ENCODE assay signal across 14 cellular contexts in the genomic region with DNA sequence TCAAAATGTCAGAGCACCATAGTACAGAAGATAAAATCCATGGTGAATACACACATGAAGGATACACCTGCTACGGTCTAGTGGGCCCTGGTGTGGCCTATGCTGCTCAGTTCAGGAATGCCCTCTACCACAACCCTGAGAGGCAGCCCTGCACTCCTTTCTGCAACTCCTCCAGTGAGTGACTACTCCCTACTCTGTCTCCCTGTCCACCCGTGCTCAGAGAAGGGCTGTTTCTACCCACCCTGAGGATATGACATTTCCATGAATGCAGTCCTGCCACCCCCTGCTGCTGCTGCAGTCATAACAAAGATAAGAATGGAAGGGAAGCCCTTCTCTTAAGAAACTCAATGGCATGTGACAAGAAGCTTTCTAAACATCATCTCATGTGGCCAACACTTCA.
"Had no signal": no experiment of that assay in that cellular context is flagged by ENCODE, and none has a peak within 500 bp of the region (broad histone marks: within the 10 kb centered on the region; RNA-seq: fewer than 3 reads in every experiment).

No MANE protein-coding gene starts in this region.

- H3K36me3 ChIP-seq: heart left ventricle, neutrophil, transverse colon had no signal

- H3K27me3 Mint-ChIP-seq: stimulated activated naive CD8-positive, alpha-beta T cell treated with anti-CD3 and anti-CD28 coated beads, Interleukin-15, Interleukin-2, amounts not matched to agents 100 ng/mL and 50 ng/mL, for 24 hours had no signal

- H3K4me1 ChIP-seq: heart left ventricle, testis, transverse colon had no signal

- H3K4me3 ChIP-seq: coronary artery, heart left ventricle, testis, transverse colon had no signal

- DNase-seq: effector CD4-positive, alpha-beta T cell; heart left ventricle; hippocampal formation; kidney glomerular epithelial cell; naive thymus-derived CD4-positive, alpha-beta T cell; right cardiac atrium; small intestine; stimulated activated CD4-positive, alpha-beta T cell treated with anti-CD3 and anti-CD28 coated beads, Interleukin-12 subunit alpha, Interleukin-12 subunit beta, amount 100 ng/mL, for 4 hours; testis; transverse colon had no signal

- H3K9me3 ChIP-seq: neutrophil, testis, transverse colon had no signal

- H3K9me3 Mint-ChIP-seq: stimulated activated naive CD8-positive, alpha-beta T cell treated with anti-CD3 and anti-CD28 coated beads, Interleukin-15, Interleukin-2, amounts not matched to agents 100 ng/mL and 50 ng/mL, for 24 hours had no signal

- ATAC-seq: esophagus mucosa; heart left ventricle; naive thymus-derived CD4-positive, alpha-beta T cell; right cardiac atrium had no signal

- H3K27me3 ChIP-seq: neutrophil, testis, transverse colon had no signal

- H3K4me1 Mint-ChIP-seq: naive thymus-derived CD4-positive, alpha-beta T cell had no signal

- H3K36me3 Mint-ChIP-seq: naive thymus-derived CD4-positive, alpha-beta T cell had no signal

- H3K27ac Mint-ChIP-seq: naive thymus-derived CD4-positive, alpha-beta T cell; stimulated activated naive CD8-positive, alpha-beta T cell treated with anti-CD3 and anti-CD28 coated beads, Interleukin-15, Interleukin-2, amounts not matched to agents 100 ng/mL and 50 ng/mL, for 24 hours had no signal

- H3K4me3 Mint-ChIP-seq: naive thymus-derived CD4-positive, alpha-beta T cell; stimulated activated naive CD8-positive, alpha-beta T cell treated with anti-CD3 and anti-CD28 coated beads, Interleukin-15, Interleukin-2, amounts not matched to agents 100 ng/mL and 50 ng/mL, for 24 hours had no signal

- H3K27ac ChIP-seq: coronary artery, heart left ventricle, neutrophil, testis, transverse colon had no signal
